ENCODE assay signal across 17 cellular contexts in genomic region chr9:115494393-115494792, GRCh38.
"Had no signal": no experiment of that assay in that cellular context is flagged by ENCODE, and none has a peak within 500 bp of the region (broad histone marks: within the 10 kb centered on the region; RNA-seq: fewer than 3 reads in every experiment).

No MANE protein-coding gene starts in this region.

- H3K4me3 Mint-ChIP-seq: activated CD8-positive, alpha-beta memory T cell treated with anti-CD3 and anti-CD28 coated beads, Interleukin-2, amount 10 ng/mL, durations not matched to agents 7 days and 5 days; activated T-cell treated with anti-CD3 and anti-CD28 coated beads, Interleukin-2, amount 50 U/mL, for 24 hours; nephron; stimulated activated naive CD8-positive, alpha-beta T cell treated with anti-CD3 and anti-CD28 coated beads, Interleukin-15, Interleukin-2, amounts not matched to agents 100 ng/mL and 50 ng/mL, for 24 hours; T-helper 17 cell had no signal

- H3K36me3 Mint-ChIP-seq: activated CD8-positive, alpha-beta memory T cell treated with anti-CD3 and anti-CD28 coated beads, Interleukin-2, amount 10 ng/mL, durations not matched to agents 7 days and 5 days; activated naive CD4-positive, alpha-beta T cell treated with anti-CD3 and anti-CD28 coated beads, Interleukin-2, amount 50 U/mL, for 72 hours had no signal

- H3K36me3 ChIP-seq: esophagus squamous epithelium, heart left ventricle, left lung had no signal

- H3K9me3 Mint-ChIP-seq: activated naive CD4-positive, alpha-beta T cell treated with anti-CD3 and anti-CD28 coated beads, Interleukin-2, amount 50 U/mL, for 72 hours; activated T-cell treated with anti-CD3 and anti-CD28 coated beads, Interleukin-2, amount 50 U/mL, for 24 hours; nephron; stimulated activated naive CD8-positive, alpha-beta T cell treated with anti-CD3 and anti-CD28 coated beads, Interleukin-15, Interleukin-2, amounts not matched to agents 100 ng/mL and 50 ng/mL, for 24 hours had no signal

- H3K4me1 Mint-ChIP-seq: activated CD8-positive, alpha-beta memory T cell treated with anti-CD3 and anti-CD28 coated beads, Interleukin-2, amount 10 ng/mL, durations not matched to agents 7 days and 5 days had no signal

- DNase-seq: activated CD4-positive, alpha-beta T cell treated with anti-CD3 and anti-CD28 coated beads, Interleukin-2, amount 50 U/mL, for 48 hours; activated CD4-positive, CD25-positive, alpha-beta regulatory T cell treated with anti-CD3 and anti-CD28 coated beads, Interleukin-2, amount 50 U/mL, for 72 hours; activated CD8-positive, alpha-beta memory T cell treated with anti-CD3 and anti-CD28 coated beads, Interleukin-2, amount 10 ng/mL, durations not matched to agents 7 days and 5 days; activated effector memory CD4-positive, alpha-beta T cell treated with anti-CD3 and anti-CD28 coated beads, Interleukin-2, amount 50 U/mL, for 16 hours; activated T-cell treated with anti-CD3 and anti-CD28 coated beads, Interleukin-2, amount 50 U/mL, for 24 hours; esophagus squamous epithelium; foreskin melanocyte; heart left ventricle; left lung; psoas muscle; stimulated activated CD4-positive, alpha-beta T cell treated with anti-CD3 and anti-CD28 coated beads, Interleukin-4, amount 100 ng/mL, for 1 hour; stimulated activated CD8-positive, alpha-beta memory T cell treated with anti-CD3 and anti-CD28 coated beads, Interleukin-4, amount 100 ng/mL, for 48 hours; T-helper 17 cell; testis had no signal

- ATAC-seq: activated CD8-positive, alpha-beta memory T cell treated with anti-CD3 and anti-CD28 coated beads, Interleukin-2, amount 10 ng/mL, durations not matched to agents 7 days and 5 days; activated naive CD4-positive, alpha-beta T cell treated with anti-CD3 and anti-CD28 coated beads, Interleukin-2, amount 50 U/mL, for 72 hours; heart left ventricle; psoas muscle; T-helper 17 cell had no signal

- H3K9me3 ChIP-seq: esophagus squamous epithelium, heart left ventricle, left lung, psoas muscle, testis had no signal

- H3K4me3 ChIP-seq: esophagus squamous epithelium, heart left ventricle, left lung, psoas muscle, testis had no signal

- H3K27ac ChIP-seq: heart left ventricle, left lung, psoas muscle, testis had no signal

- H3K4me1 ChIP-seq: left lung, psoas muscle, testis had no signal

- H3K27me3 ChIP-seq: esophagus squamous epithelium, left lung, testis had no signal

- H3K27ac Mint-ChIP-seq: activated CD8-positive, alpha-beta memory T cell treated with anti-CD3 and anti-CD28 coated beads, Interleukin-2, amount 10 ng/mL, durations not matched to agents 7 days and 5 days; activated naive CD4-positive, alpha-beta T cell treated with anti-CD3 and anti-CD28 coated beads, Interleukin-2, amount 50 U/mL, for 72 hours; activated T-cell treated with anti-CD3 and anti-CD28 coated beads, Interleukin-2, amount 50 U/mL, for 24 hours; stimulated activated naive CD8-positive, alpha-beta T cell treated with anti-CD3 and anti-CD28 coated beads, Interleukin-15, Interleukin-2, amounts not matched to agents 100 ng/mL and 50 ng/mL, for 24 hours; T-helper 17 cell had no signal
